In genomic region chr1:53542551-53542950, GRCh38 we compare ENCODE assay signal across 18 cellular contexts.
DNase-seq lines count a peak whose midpoint lies in the region; ATAC-seq and TF ChIP-seq lines count a peak whose summit lies in the region.
"Had no signal": no experiment of that assay in that cellular context is flagged by ENCODE, and none has a peak within 500 bp of the region (broad histone marks: within the 10 kb centered on the region; RNA-seq: fewer than 3 reads in every experiment).

No MANE protein-coding gene starts in this region.

- POLR2A ChIA-PET in RWPE1 (lab: Yijun Ruan, JAX; ENCODE audit: low non-redundant PET): no interaction called here

- no peaks in the 10 kb centered on the region for H3K36me3 ChIP-seq in GM23248 (ENCODE audit: low read depth)
- no peaks in the 10 kb centered on the region for H3K36me3 ChIP-seq in gastrocnemius medialis
- H3K36me3 ChIP-seq: pancreas, suprapubic skin had no signal

- no peak for ATAC-seq in left ventricle myocardium superior
- ATAC-seq in gastrocnemius medialis: peak in 1 of 2 donors; percentile 3
- no peak for ATAC-seq in GM21737 (IDR thresholded peaks at IDR 0.05; ENCODE audit: unreplicated experiment)
- ATAC-seq in HG03521 (IDR thresholded peaks at IDR 0.05; ENCODE audit: unreplicated experiment): no peak
- ATAC-seq: stimulated activated memory B cell treated with anti-CD40 and anti-IgM and Interleukin-4, amounts not matched to agents 10 μg/mL and 1 μg/mL and 100 μg/mL, for 72 hours had no signal

- CTCF ChIA-PET in RWPE1 (lab: Yijun Ruan, JAX): no interaction called here

- H3K9me3 ChIP-seq in GM23248 (ENCODE audit: low read depth): no peaks in the 10 kb centered on the region
- no peaks in the 10 kb centered on the region for H3K9me3 ChIP-seq in gastrocnemius medialis
- H3K9me3 ChIP-seq: pancreas, suprapubic skin had no signal

- TF ChIP-seq CTCF in RWPE1 (conservative IDR thresholded peaks at IDR 0.05; ENCODE audit: low read depth) (no peak), gastrocnemius medialis (IDR thresholded peaks at IDR 0.05 in 4 of 5, conservative IDR thresholded peaks at IDR 0.05 in 1 of 5) (no peak)

- DNase-seq in GM23248: no peak
- DNase-seq in RWPE1 (ENCODE audit: low spot score): no peak
- peak; percentile 17 for DNase-seq in left ventricle myocardium superior
- no peak for DNase-seq in gastrocnemius medialis
- DNase-seq in G401 (ENCODE audit: low spot score): no peak
- DNase-seq in NCI-H1417 (lab: John Stamatoyannopoulos, UW): no peak
- DNase-seq: activated CD4-positive, alpha-beta T cell treated with anti-CD3 and anti-CD28 coated beads for 48 hours; activated naive CD4-positive, alpha-beta T cell treated with anti-CD3 and anti-CD28 coated beads, Interleukin-2, amount 10 ng/mL, durations not matched to agents 7 days and 5 days; SHP77 treated with DMSO at 0.1 percent for 48 hours; stimulated activated CD4-positive, alpha-beta T cell treated with anti-CD3 and anti-CD28 coated beads, Interleukin-2, amount 100 ng/mL, for 24 hours had no signal

- no peaks in the 10 kb centered on the region for H3K79me2 ChIP-seq in GM23248 (ENCODE audit: insufficient read depth)

- peak overlapping the region; percentile 82 for H3K9ac ChIP-seq in GM23248

- no peaks in the 10 kb centered on the region for H3K9me2 ChIP-seq in GM23248 (ENCODE audit: insufficient read depth)

- H3K27me3 ChIP-seq in GM23248 (replicated peaks; ENCODE audit: insufficient read depth) (no peaks in the 10 kb centered on the region), gastrocnemius medialis (no peaks in the 10 kb centered on the region)
- H3K27me3 ChIP-seq: pancreas, suprapubic skin had no signal

- TF ChIP-seq POLR2A in gastrocnemius medialis (IDR thresholded peaks at IDR 0.05): no peak

- peak overlapping the region; percentile 98 for H3K27ac ChIP-seq in GM23248
- H3K27ac ChIP-seq in RWPE1: peak overlapping the region; percentile 57
- peak overlapping the region in 3 of 4 donors; percentile 86 to 90 (median 86) for H3K27ac ChIP-seq in gastrocnemius medialis
- H3K27ac ChIP-seq: foreskin keratinocyte had no signal

- 49 to 59% methylated on average over 5 of the region's 5 CpGs for WGBS in GM23248 (ENCODE audit: low coverage in 1 of 2, low lambda C conversion rate in 2 of 2, missing lambda C conversion rate in 2 of 2), 2 experiments

- H2AFZ ChIP-seq in GM23248: 0 out of 2 replicates have a peak overlapping the region, but pooled peaks have one; percentile 76

- peaks cover 34% of the 10 kb centered on the region for H3K4me1 ChIP-seq in GM23248 (ENCODE audit: insufficient read depth)
- H3K4me1 ChIP-seq in gastrocnemius medialis: peaks cover 17 to 23% of the 10 kb centered on the region in 2 donors
- H3K4me1 ChIP-seq: foreskin keratinocyte, pancreas had no signal

- intact Hi-C loops in left ventricle myocardium superior (cut with micrococcal nuclease) (no loop called here), gastrocnemius medialis (cut with DNase I; ENCODE audit: low total_unique reads) (no loop called here)

- H4K20me1 ChIP-seq in GM23248 (ENCODE audit: insufficient read depth): no peaks in the 10 kb centered on the region

- H3K4me2 ChIP-seq in GM23248 (ENCODE audit: unreplicated experiment): peak overlapping the region; percentile 70

- in situ Hi-C loops in GM23248 (cut with MboI) (no loop called here), gastrocnemius medialis (cut with MboI; ENCODE audit: low sequenced_read_pairs in 4 of 4) (no loop called here), G401 (cut with HindIII; ENCODE audit: low sequenced_read_pairs) (no loop called here)

- peaks cover 11% of the 10 kb centered on the region for H3F3A ChIP-seq in GM23248 (ENCODE audit: insufficient read depth)

- no peak overlapping the region for H3K4me3 ChIP-seq in GM23248
- no peak overlapping the region for H3K4me3 ChIP-seq in gastrocnemius medialis
- H3K4me3 ChIP-seq: K562, lung, pancreas, suprapubic skin had no signal
